Comparison of ENCODE assay signal across 23 cellular contexts in genomic region chr17:69406906-69407305, GRCh38.
"Had no signal": no experiment of that assay in that cellular context is flagged by ENCODE, and none has a peak within 500 bp of the region (broad histone marks: within the 10 kb centered on the region; RNA-seq: fewer than 3 reads in every experiment).

No MANE protein-coding gene starts in this region.

- H3K4me1 Mint-ChIP-seq: activated T-helper 17 cell treated with anti-CD3 and anti-CD28 coated beads, Interleukin-2, amount 50 U/mL, for 72 hours; nephron; T-cell had no signal

- H3K4me3 Mint-ChIP-seq: activated CD4-positive, alpha-beta T cell treated with anti-CD3 and anti-CD28 coated beads for 36 hours; activated T-helper 17 cell treated with anti-CD3 and anti-CD28 coated beads, Interleukin-2, amount 50 U/mL, for 72 hours; nephron; T-cell; WTC11 had no signal

- H3K27ac ChIP-seq: ascending aorta, esophagus muscularis mucosa, gastroesophageal sphincter, heart left ventricle, left lung, sigmoid colon, tibial nerve had no signal

- H3K36me3 ChIP-seq: ascending aorta, esophagus muscularis mucosa, gastroesophageal sphincter, heart left ventricle, left lung, sigmoid colon, tibial nerve had no signal

- ATAC-seq: activated CD4-positive, alpha-beta T cell treated with anti-CD3 and anti-CD28 coated beads for 36 hours; activated T-helper 17 cell treated with anti-CD3 and anti-CD28 coated beads, Interleukin-2, amount 50 U/mL, for 72 hours; gastroesophageal sphincter; heart left ventricle; left lung; stimulated activated naive CD8-positive, alpha-beta T cell treated with anti-CD3 and anti-CD28 coated beads, Interleukin-15, Interleukin-2, amounts not matched to agents 100 U/mL and 50 U/mL, for 24 hours; T-cell; WTC11 had no signal

- H3K4me3 ChIP-seq: ascending aorta, esophagus muscularis mucosa, gastroesophageal sphincter, heart left ventricle, left lung, sigmoid colon, tibial nerve had no signal

- H3K9me3 Mint-ChIP-seq: activated T-helper 17 cell treated with anti-CD3 and anti-CD28 coated beads, Interleukin-2, amount 50 U/mL, for 72 hours; nephron; T-cell; WTC11 had no signal

- H3K36me3 Mint-ChIP-seq: T-cell, WTC11 had no signal

- H3K27me3 ChIP-seq: ascending aorta, esophagus muscularis mucosa, gastroesophageal sphincter, heart left ventricle, left lung, sigmoid colon had no signal

- H3K9me3 ChIP-seq: ascending aorta, esophagus muscularis mucosa, gastroesophageal sphincter, heart left ventricle, left lung, sigmoid colon, tibial nerve had no signal

- H3K27me3 Mint-ChIP-seq: T-cell had no signal

- H3K4me1 ChIP-seq: ascending aorta, esophagus muscularis mucosa, gastroesophageal sphincter, heart left ventricle, left lung, sigmoid colon, tibial nerve had no signal

- H3K27ac Mint-ChIP-seq: activated CD4-positive, alpha-beta T cell treated with anti-CD3 and anti-CD28 coated beads for 36 hours; activated T-helper 17 cell treated with anti-CD3 and anti-CD28 coated beads, Interleukin-2, amount 50 U/mL, for 72 hours; nephron; T-cell; WTC11 had no signal

- DNase-seq: activated CD4-positive, alpha-beta T cell treated with anti-CD3 and anti-CD28 coated beads for 36 hours; activated CD4-positive, alpha-beta T cell treated with anti-CD3 and anti-CD28 coated beads, Interleukin-2, amount 50 U/mL, for 48 hours; activated naive CD4-positive, alpha-beta T cell; activated T-cell treated with anti-CD3 and anti-CD28 coated beads for 4 hours; cerebellar nuclear complex; effector CD8-positive, alpha-beta T cell; heart left ventricle; left lung; midbrain; nucleus accumbens; posterior cingulate gyrus; sigmoid colon; stimulated activated CD8-positive, alpha-beta memory T cell treated with anti-CD3 and anti-CD28 coated beads, Interleukin-4, amount 100 ng/mL, for 48 hours; stimulated activated naive CD8-positive, alpha-beta T cell treated with anti-CD3 and anti-CD28 coated beads, Interleukin-15, Interleukin-2, amounts not matched to agents 100 U/mL and 50 U/mL, for 24 hours; substantia nigra; T-cell had no signal
